1 cellular context compared by ENCODE assay signal in the genomic region with DNA sequence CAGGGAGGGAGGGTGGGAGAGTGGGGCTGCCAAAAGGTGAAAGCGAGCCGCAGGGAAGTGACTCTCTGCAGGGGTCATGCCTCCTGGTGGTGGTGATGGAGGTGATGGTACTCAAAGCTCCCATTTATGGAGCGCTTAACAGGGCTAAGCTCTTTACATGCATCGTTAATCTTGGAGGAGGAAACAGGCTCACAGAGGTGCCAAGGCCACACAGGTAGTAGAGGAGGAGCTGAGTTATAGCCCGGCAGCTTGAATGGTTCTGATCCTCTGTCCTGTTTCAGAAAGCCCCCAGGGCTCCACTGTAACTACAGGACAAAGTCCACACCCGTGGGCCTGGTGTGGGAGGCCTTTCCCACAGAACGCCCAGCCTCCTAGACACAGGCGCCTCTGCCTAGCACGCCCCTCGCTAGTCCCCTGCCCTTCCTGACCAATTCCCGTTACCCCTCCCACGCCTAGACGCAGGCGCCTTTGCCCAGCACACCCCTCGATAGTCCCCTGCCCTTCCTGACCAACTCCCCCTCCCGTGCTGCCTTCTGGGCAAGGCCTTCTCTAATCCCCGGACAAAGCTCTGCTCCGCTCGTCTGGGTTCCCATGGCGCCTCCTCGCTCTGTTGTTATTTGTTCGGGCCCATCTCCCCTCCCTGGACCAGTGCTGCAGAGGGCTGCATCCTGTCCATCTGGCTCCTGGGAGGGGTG.
TF ChIP-seq lines count a peak whose summit lies in the region.

No MANE protein-coding gene starts in this region.

TF ChIP-seq in HepG2, 621 proteins besides CTCF, POLR2A, EP300 and RAD21 (continued from another document):
- TF ChIP-seq REST (IDR thresholded peaks at IDR 0.05; ENCODE audit: borderline replicate concordance in 1 of 2, low read depth in 1 of 2, low read length in 2 of 2) (no peak), ZNF768 (CRISPR knock-in tag; IDR thresholded peaks at IDR 0.05) (no peak), ZNF703 (CRISPR knock-in tag; IDR thresholded peaks at IDR 0.05; ENCODE audit: borderline replicate concordance) (no peak), HNRNPL (IDR thresholded peaks at IDR 0.05; ENCODE audit: low read depth, low read length) (peak; percentile 77; the same call in 1 of the 2 replicates), ZNF775 (CRISPR knock-in tag; IDR thresholded peaks at IDR 0.05; ENCODE audit: borderline replicate concordance) (no peak), NCOR1 (IDR thresholded peaks at IDR 0.05; ENCODE audit: borderline replicate concordance, low read length) (peak; percentile 54; the same call in 1 of the 2 replicates), CERS6 (CRISPR knock-in tag; IDR thresholded peaks at IDR 0.05) (no peak), CSRNP1 (CRISPR knock-in tag; IDR thresholded peaks at IDR 0.05) (no peak), SKIL (CRISPR knock-in tag; IDR thresholded peaks at IDR 0.05; ENCODE audit: borderline replicate concordance) (peak; percentile 19; the same call in 1 of the 2 replicates), ZBTB44 (CRISPR knock-in tag; IDR thresholded peaks at IDR 0.05) (no peak), GABPA (IDR thresholded peaks at IDR 0.05; ENCODE audit: low read depth, low read length) (no peak), GABPA (CRISPR knock-in tag; IDR thresholded peaks at IDR 0.05; ENCODE audit: low read depth) (0 out of 2 replicates have a peak, but pooled peaks have one; percentile 17), DRAP1 (CRISPR knock-in tag; IDR thresholded peaks at IDR 0.05) (0 out of 2 replicates have a peak, but pooled peaks have one; percentile 16), ARNTL (CRISPR knock-in tag; IDR thresholded peaks at IDR 0.05) (0 out of 2 replicates have a peak, but pooled peaks have one; percentile 39)
- TF ChIP-seq, protein P1, sequence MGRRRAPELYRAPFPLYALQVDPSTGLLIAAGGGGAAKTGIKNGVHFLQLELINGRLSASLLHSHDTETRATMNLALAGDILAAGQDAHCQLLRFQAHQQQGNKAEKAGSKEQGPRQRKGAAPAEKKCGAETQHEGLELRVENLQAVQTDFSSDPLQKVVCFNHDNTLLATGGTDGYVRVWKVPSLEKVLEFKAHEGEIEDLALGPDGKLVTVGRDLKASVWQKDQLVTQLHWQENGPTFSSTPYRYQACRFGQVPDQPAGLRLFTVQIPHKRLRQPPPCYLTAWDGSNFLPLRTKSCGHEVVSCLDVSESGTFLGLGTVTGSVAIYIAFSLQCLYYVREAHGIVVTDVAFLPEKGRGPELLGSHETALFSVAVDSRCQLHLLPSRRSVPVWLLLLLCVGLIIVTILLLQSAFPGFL (CRISPR knock-in tag; IDR thresholded peaks at IDR 0.05) = no peak
TF ChIP-seq in HepG2: peak in this region for 97.
